Comparison of ENCODE assay signal across 13 cellular contexts in the genomic region with DNA sequence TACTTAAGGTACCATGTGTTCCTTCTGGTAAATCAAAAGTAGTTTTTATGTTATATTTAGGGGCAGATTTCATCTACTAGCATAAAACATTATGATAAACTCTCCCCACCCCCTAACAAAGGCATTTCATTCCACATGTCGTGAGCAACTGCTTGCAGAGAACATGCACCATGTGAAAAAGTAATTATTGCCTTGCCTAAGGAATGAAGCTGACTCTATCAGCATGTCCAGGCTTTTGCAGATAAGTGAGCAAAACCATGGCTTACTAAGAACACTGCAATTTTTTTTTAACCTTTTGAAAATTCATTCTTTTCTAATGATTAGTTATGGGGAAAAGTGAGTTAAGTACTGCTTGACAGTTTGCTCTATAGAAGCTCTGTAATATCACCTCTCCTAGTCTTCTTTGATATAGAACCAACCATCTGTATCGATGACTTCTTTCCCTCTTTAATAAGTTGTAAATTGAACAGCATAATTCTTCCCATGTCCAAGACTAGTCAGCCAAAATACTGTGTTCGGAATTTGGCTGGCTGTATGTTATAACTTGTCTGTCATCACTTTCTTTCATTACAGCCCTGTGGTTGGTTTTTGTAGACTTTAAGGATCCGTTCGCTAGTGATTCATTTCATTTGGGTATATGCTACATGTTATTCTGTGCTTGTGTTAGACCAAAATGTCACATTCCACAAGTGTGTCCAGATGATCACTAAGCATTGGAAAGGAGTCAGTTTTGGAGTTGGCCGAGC.
DNase-seq lines count a peak whose midpoint lies in the region; ATAC-seq and TF ChIP-seq lines count a peak whose summit lies in the region.
"Had no signal": no experiment of that assay in that cellular context is flagged by ENCODE, and none has a peak within 500 bp of the region (broad histone marks: within the 10 kb centered on the region; RNA-seq: fewer than 3 reads in every experiment).

No MANE protein-coding gene starts in this region.

- H3K36me3 ChIP-seq in skeletal muscle tissue (ENCODE audit: control insufficient read depth in 3 of 3, insufficient read depth in 3 of 3, low read length in 3 of 3): no peaks in the 10 kb centered on the region

- no peak for ATAC-seq in activated T-cell treated with anti-CD3 and anti-CD28 coated beads, Interleukin-2, amount 50 U/mL, for 4 hours
- ATAC-seq in HG03045 (IDR thresholded peaks at IDR 0.05; ENCODE audit: unreplicated experiment): no peak
- ATAC-seq: activated naive CD4-positive, alpha-beta T cell treated with anti-CD3 and anti-CD28 coated beads, Interleukin-2, amount 50 U/mL, for 72 hours had no signal

- no peaks in the 10 kb centered on the region for H3K27me3 ChIP-seq in skeletal muscle tissue (ENCODE audit: control insufficient read depth in 3 of 3, insufficient read depth in 3 of 3, low read length in 3 of 3)

- no peak overlapping the region for H3K9ac ChIP-seq in skeletal muscle tissue (ENCODE audit: low read depth in 1 of 3, low read length in 3 of 3)

- H3K9me3 ChIP-seq in skeletal muscle tissue (ENCODE audit: control insufficient read depth in 3 of 3, low read length in 3 of 3): no peaks in the 10 kb centered on the region

- H3K4me3 ChIP-seq in WI38 (ENCODE audit: low read depth, low read length) (peak overlapping the region; percentile 8; the same call in 1 of the 2 replicates), skeletal muscle tissue (ENCODE audit: low read length in 3 of 3) (no peak overlapping the region)

- H3K36me3 Mint-ChIP-seq in activated T-cell treated with anti-CD3 and anti-CD28 coated beads, Interleukin-2, amount 50 U/mL, for 4 hours (ENCODE audit: insufficient read depth): no peaks in the 10 kb centered on the region

- peaks cover 0 to 8% (median 0%) of the 10 kb centered on the region in 3 donors for H3K4me1 ChIP-seq in skeletal muscle tissue (ENCODE audit: control insufficient read depth in 3 of 3, insufficient read depth in 3 of 3, low read length in 3 of 3)

- no peak for TF ChIP-seq CTCF in WI38 (IDR thresholded peaks at IDR 0.05; ENCODE audit: low read depth, low read length)

- H3K4me3 Mint-ChIP-seq in activated T-cell treated with anti-CD3 and anti-CD28 coated beads, Interleukin-2, amount 50 U/mL, for 4 hours: peak overlapping the region; percentile 29

- peaks cover 95% of the 10 kb centered on the region for H3K4me1 Mint-ChIP-seq in activated T-cell treated with anti-CD3 and anti-CD28 coated beads, Interleukin-2, amount 50 U/mL, for 4 hours (ENCODE audit: low read depth)

- H3K27ac ChIP-seq in skeletal muscle tissue (ENCODE audit: low read depth, low read length): peak overlapping the region; percentile 28

- H3K27me3 Mint-ChIP-seq in activated T-cell treated with anti-CD3 and anti-CD28 coated beads, Interleukin-2, amount 50 U/mL, for 4 hours (ENCODE audit: low read depth): no peaks in the 10 kb centered on the region

- no peak for DNase-seq in activated T-cell treated with anti-CD3 and anti-CD28 coated beads, Interleukin-2, amount 50 U/mL, for 4 hours
- DNase-seq in activated T-cell treated with anti-CD3 and anti-CD28 coated beads, Interleukin-2, amount 50 U/mL, for 48 hours: no peak
- peak; percentile 69 for DNase-seq in glomerular visceral epithelial cell (ENCODE audit: extremely low spot score)
- no peak for DNase-seq in 8988T
- DNase-seq in DMS79 treated with DMSO at 0.1 percent for 48 hours (lab: John Stamatoyannopoulos, UW): no peak
- DNase-seq: activated CD4-positive, alpha-beta T cell treated with anti-CD3 and anti-CD28 coated beads, Interleukin-2, amount 50 U/mL, for 4 hours; effector CD4-positive, alpha-beta T cell; NCI-H1436 treated with DMSO at 0.1 percent for 48 hours; stimulated activated CD4-positive, alpha-beta T cell treated with anti-CD3 and anti-CD28 coated beads, Interleukin-2, amount 100 ng/mL, for 24 hours had no signal

- H3K9me3 Mint-ChIP-seq in activated T-cell treated with anti-CD3 and anti-CD28 coated beads, Interleukin-2, amount 50 U/mL, for 4 hours: no peaks in the 10 kb centered on the region
- H3K9me3 Mint-ChIP-seq: activated naive CD4-positive, alpha-beta T cell treated with anti-CD3 and anti-CD28 coated beads, Interleukin-2, amount 50 U/mL, for 72 hours had no signal
